Comparison of ENCODE assay signal across 16 cellular contexts in genomic region chr4:140102406-140102805, GRCh38. TPM values are rescaled to one million over a fixed set of nuclear protein-coding genes. Genes with fewer than 3 reads are reported as not detected.
DNase-seq lines count a peak whose midpoint lies in the region; ATAC-seq and TF ChIP-seq lines count a peak whose summit lies in the region.
"Had no signal": no experiment of that assay in that cellular context is flagged by ENCODE, and none has a peak within 500 bp of the region (broad histone marks: within the 10 kb centered on the region; RNA-seq: fewer than 3 reads in every experiment).

No MANE protein-coding gene starts in this region.

- TF ChIP-seq CTCF in NB4 (IDR thresholded peaks at IDR 0.05; ENCODE audit: low read depth, low read length), result no peak
- TF ChIP-seq CTCF in neural crest cell (conservative IDR thresholded peaks at IDR 0.05), result no peak

- H3K4me3 ChIP-seq in NB4 (ENCODE audit: low read depth, low read length), result no peak overlapping the region
- H3K4me3 ChIP-seq: dorsolateral prefrontal cortex, ovary, spleen had no signal

- POLR2A ChIA-PET in activated CD8-positive, alpha-beta T cell treated with anti-CD3 and anti-CD28 coated beads, Interleukin-2, amount 10 ng/mL, durations not matched to agents 7 days and 5 days (lab: Charles Lee), result interaction anchor here (1.5 to 1.9 kb wide), 2 partner anchors 31 to 48 kb away, joined by 5 to 8 read pairs; no protein-coding TSS in a partner anchor

- H3K36me3 Mint-ChIP-seq in activated CD8-positive, alpha-beta memory T cell treated with anti-CD3 and anti-CD28 coated beads, Interleukin-2, amount 10 ng/mL, durations not matched to agents 7 days and 5 days, result peaks cover 21% of the 10 kb centered on the region
- H3K36me3 Mint-ChIP-seq in activated CD8-positive, alpha-beta T cell treated with anti-CD3 and anti-CD28 coated beads, Interleukin-2, amount 10 ng/mL, durations not matched to agents 7 days and 5 days (ENCODE audit: low read depth), result peaks cover 6% of the 10 kb centered on the region
- H3K36me3 Mint-ChIP-seq in neural crest cell (ENCODE audit: low read depth), result peaks cover 6% of the 10 kb centered on the region

- H3K4me3 Mint-ChIP-seq in activated CD8-positive, alpha-beta memory T cell treated with anti-CD3 and anti-CD28 coated beads, Interleukin-2, amount 10 ng/mL, durations not matched to agents 7 days and 5 days, result no peak overlapping the region
- H3K4me3 Mint-ChIP-seq in activated CD8-positive, alpha-beta T cell treated with anti-CD3 and anti-CD28 coated beads, Interleukin-2, amount 10 ng/mL, durations not matched to agents 7 days and 5 days, result no peak overlapping the region
- H3K4me3 Mint-ChIP-seq in neural crest cell, result no peak overlapping the region
- H3K4me3 Mint-ChIP-seq: brain had no signal

- peak overlapping the region; percentile 96 for H3K27ac Mint-ChIP-seq in activated CD8-positive, alpha-beta memory T cell treated with anti-CD3 and anti-CD28 coated beads, Interleukin-2, amount 10 ng/mL, durations not matched to agents 7 days and 5 days
- peak overlapping the region; percentile 12 for H3K27ac Mint-ChIP-seq in activated CD8-positive, alpha-beta T cell treated with anti-CD3 and anti-CD28 coated beads, Interleukin-2, amount 10 ng/mL, durations not matched to agents 7 days and 5 days
- peak overlapping the region; percentile 57 for H3K27ac Mint-ChIP-seq in neural crest cell (ENCODE audit: unreplicated experiment)

- no peak for ATAC-seq in activated CD8-positive, alpha-beta memory T cell treated with anti-CD3 and anti-CD28 coated beads, Interleukin-2, amount 10 ng/mL, durations not matched to agents 7 days and 5 days
- no peak for ATAC-seq in activated CD8-positive, alpha-beta T cell treated with anti-CD3 and anti-CD28 coated beads, Interleukin-2, amount 10 ng/mL, durations not matched to agents 7 days and 5 days
- ATAC-seq in GM18858 (IDR thresholded peaks at IDR 0.05; ENCODE audit: unreplicated experiment), result no peak

- H3K4me1 Mint-ChIP-seq in activated CD8-positive, alpha-beta memory T cell treated with anti-CD3 and anti-CD28 coated beads, Interleukin-2, amount 10 ng/mL, durations not matched to agents 7 days and 5 days, result peaks cover 77% of the 10 kb centered on the region
- peaks cover 74% of the 10 kb centered on the region for H3K4me1 Mint-ChIP-seq in activated CD8-positive, alpha-beta T cell treated with anti-CD3 and anti-CD28 coated beads, Interleukin-2, amount 10 ng/mL, durations not matched to agents 7 days and 5 days (ENCODE audit: low read depth)
- peaks cover 49% of the 10 kb centered on the region for H3K4me1 Mint-ChIP-seq in neural crest cell

- CTCF ChIA-PET in activated CD8-positive, alpha-beta memory T cell treated with anti-CD3 and anti-CD28 coated beads, Interleukin-2, amount 10 ng/mL, durations not matched to agents 7 days and 5 days (lab: Charles Lee), result interaction anchor here (0.6 to 2.4 kb wide), 3 partner anchors 12 to 151 kb away, joined by 3 to 8 read pairs (median 4); no protein-coding TSS in a partner anchor
- CTCF ChIA-PET in activated CD8-positive, alpha-beta T cell treated with anti-CD3 and anti-CD28 coated beads, Interleukin-2, amount 10 ng/mL, durations not matched to agents 7 days and 5 days (lab: Charles Lee), result interaction anchor here (1.1 to 1.8 kb wide), 4 partner anchors 9 to 151 kb away, joined by 3 to 6 read pairs (median 4); no protein-coding TSS in a partner anchor

- no peak for DNase-seq in activated CD8-positive, alpha-beta memory T cell treated with anti-CD3 and anti-CD28 coated beads, Interleukin-2, amount 10 ng/mL, durations not matched to agents 7 days and 5 days
- DNase-seq in activated CD8-positive, alpha-beta memory T cell treated with anti-CD3 and anti-CD28 coated beads for 24 hours, result no peak
- DNase-seq in NB4 (ENCODE audit: low read depth), result peak; percentile 54
- DNase-seq in activated CD8-positive, alpha-beta T cell treated with anti-CD3 and anti-CD28 coated beads, Interleukin-2, amount 10 ng/mL, durations not matched to agents 7 days and 5 days, result no peak
- no peak for DNase-seq in neural crest cell (ENCODE audit: low read depth, low spot score)
- no peak for DNase-seq in NCI-H146 (lab: John Stamatoyannopoulos, UW)
- DNase-seq in NCI-H2029 treated with DMSO at 0.1 percent for 48 hours (lab: John Stamatoyannopoulos, UW), result no peak
- DNase-seq: activated CD4-positive, alpha-beta T cell treated with anti-CD3 and anti-CD28 coated beads for 4 hours; activated effector memory CD4-positive, alpha-beta T cell treated with anti-CD3 and anti-CD28 coated beads, Interleukin-2, amount 50 U/mL, for 16 hours; Calu3; dorsolateral prefrontal cortex; NCI-H2081 treated with DMSO at 0.1 percent for 48 hours; ovary; spleen had no signal

- H3K27me3 Mint-ChIP-seq in activated CD8-positive, alpha-beta memory T cell treated with anti-CD3 and anti-CD28 coated beads, Interleukin-2, amount 10 ng/mL, durations not matched to agents 7 days and 5 days, result peaks cover 2% of the 10 kb centered on the region
- H3K27me3 Mint-ChIP-seq in activated CD8-positive, alpha-beta T cell treated with anti-CD3 and anti-CD28 coated beads, Interleukin-2, amount 10 ng/mL, durations not matched to agents 7 days and 5 days (ENCODE audit: low read depth), result peaks cover 3% of the 10 kb centered on the region
- H3K27me3 Mint-ChIP-seq in neural crest cell (ENCODE audit: low read depth), result no peaks in the 10 kb centered on the region
- H3K27me3 Mint-ChIP-seq: brain had no signal

- no peaks in the 10 kb centered on the region for H3K9me3 Mint-ChIP-seq in activated CD8-positive, alpha-beta memory T cell treated with anti-CD3 and anti-CD28 coated beads, Interleukin-2, amount 10 ng/mL, durations not matched to agents 7 days and 5 days (ENCODE audit: low read depth)
- H3K9me3 Mint-ChIP-seq in activated CD8-positive, alpha-beta T cell treated with anti-CD3 and anti-CD28 coated beads, Interleukin-2, amount 10 ng/mL, durations not matched to agents 7 days and 5 days (ENCODE audit: insufficient read depth), result no peaks in the 10 kb centered on the region
- peaks cover 3% of the 10 kb centered on the region for H3K9me3 Mint-ChIP-seq in neural crest cell
- H3K9me3 Mint-ChIP-seq: brain had no signal

- TF ChIP-seq POLR2A in NB4 (IDR thresholded peaks at IDR 0.05; ENCODE audit: extremely low read depth, insufficient read length), result no peak

RNA-seq across cellular contexts. Expression of gene MAML3, which starts 51.6 kb away (rescaled TPM):
- total RNA-seq in activated CD8-positive, alpha-beta memory T cell treated with anti-CD3 and anti-CD28 coated beads, Interleukin-2, amount 10 ng/mL, durations not matched to agents 7 days and 5 days, result 1 to 10 TPM; 1.8 to 4.3 TPM
- total RNA-seq in activated CD8-positive, alpha-beta T cell treated with anti-CD3 and anti-CD28 coated beads, Interleukin-2, amount 10 ng/mL, durations not matched to agents 7 days and 5 days, result 1 to 10 TPM; 4.0 to 4.1 TPM
- total RNA-seq in neural crest cell, result 21.8 and 22.2 TPM in 2 replicates

Comparison
In these comparisons a context has a peak if more than half of its experiments do, and no peak if none do; other contexts are left out.
1. H3K27ac Mint-ChIP-seq: peak in every context shown above with its lines; median percentile 96 in activated CD8-positive, alpha-beta memory T cell treated with anti-CD3 and anti-CD28 coated beads, Interleukin-2, amount 10 ng/mL, durations not matched to agents 7 days and 5 days; 57 in neural crest cell; 12 in activated CD8-positive, alpha-beta T cell treated with anti-CD3 and anti-CD28 coated beads, Interleukin-2, amount 10 ng/mL, durations not matched to agents 7 days and 5 days.